In genomic region chr5:39462211-39462610, GRCh38 we compare ENCODE assay signal across 32 cellular contexts. TPM values are rescaled to one million over a fixed set of nuclear protein-coding genes. Genes with fewer than 3 reads are reported as not detected.
"Had no signal": no experiment of that assay in that cellular context is flagged by ENCODE, and none has a peak within 500 bp of the region (broad histone marks: within the 10 kb centered on the region; RNA-seq: fewer than 3 reads in every experiment).

No MANE protein-coding gene starts in this region.

- H3K27ac Mint-ChIP-seq: activated B cell treated with CpG ODN at 0.5 μM for 24 hours; activated CD8-positive, alpha-beta T cell treated with anti-CD3 and anti-CD28 coated beads for 36 hours; activated naive CD4-positive, alpha-beta T cell treated with anti-CD3 and anti-CD28 coated beads for 36 hours; activated naive CD4-positive, alpha-beta T cell treated with anti-CD3 and anti-CD28 coated beads, Interleukin-2, amount 50 U/mL, for 24 hours; activated naive CD8-positive, alpha-beta T cell treated with anti-CD3 and anti-CD28 coated beads for 36 hours; activated naive CD8-positive, alpha-beta T cell treated with anti-CD3 and anti-CD28 coated beads, Interleukin-2, amount 50 U/mL, for 24 hours; activated T-helper 17 cell treated with anti-CD3 and anti-CD28 coated beads, Interleukin-2, amount 50 U/mL, for 72 hours had no signal

- H3K9me3 ChIP-seq: adrenal gland, body of pancreas, esophagus squamous epithelium had no signal

- DNase-seq: activated B cell treated with CpG ODN at 0.5 μM for 24 hours; activated CD4-positive, alpha-beta T cell treated with anti-CD3 and anti-CD28 coated beads for 48 hours; activated CD4-positive, alpha-beta T cell treated with anti-CD3 and anti-CD28 coated beads, Interleukin-2, amount 50 U/mL, for 1 hour; activated CD4-positive, alpha-beta T cell treated with anti-CD3 and anti-CD28 coated beads, Interleukin-2, amount 50 U/mL, for 48 hours; activated CD8-positive, alpha-beta memory T cell treated with anti-CD3 and anti-CD28 coated beads for 24 hours; activated CD8-positive, alpha-beta T cell treated with anti-CD3 and anti-CD28 coated beads for 36 hours; activated effector memory CD4-positive, alpha-beta T cell treated with Interleukin-2 at 50 U/mL for 16 hours; activated gamma-delta T cell treated with Interleukin-2 at 50 U/mL for 16 hours; activated naive CD4-positive, alpha-beta T cell treated with anti-CD3 and anti-CD28 coated beads for 36 hours; activated naive CD8-positive, alpha-beta T cell treated with anti-CD3 and anti-CD28 coated beads for 36 hours; activated naive CD8-positive, alpha-beta T cell treated with anti-CD3 and anti-CD28 coated beads, Interleukin-2, amount 50 U/mL, for 24 hours; activated T-cell treated with anti-CD3 and anti-CD28 coated beads, Interleukin-2, amount 50 U/mL, for 4 hours; adrenal gland; amygdala; aorta; body of pancreas; caudate nucleus; cortex of kidney; effector CD8-positive, alpha-beta T cell; esophagus squamous epithelium; head of caudate nucleus; T-helper 2 cell; WERI-Rb-1 had no signal

- H3K4me3 Mint-ChIP-seq: activated B cell treated with CpG ODN at 0.5 μM for 24 hours; activated CD8-positive, alpha-beta T cell treated with anti-CD3 and anti-CD28 coated beads for 36 hours; activated naive CD4-positive, alpha-beta T cell treated with anti-CD3 and anti-CD28 coated beads for 36 hours; activated naive CD4-positive, alpha-beta T cell treated with anti-CD3 and anti-CD28 coated beads, Interleukin-2, amount 50 U/mL, for 24 hours; activated naive CD8-positive, alpha-beta T cell treated with anti-CD3 and anti-CD28 coated beads for 36 hours; activated naive CD8-positive, alpha-beta T cell treated with anti-CD3 and anti-CD28 coated beads, Interleukin-2, amount 50 U/mL, for 24 hours; activated T-cell treated with anti-CD3 and anti-CD28 coated beads, Interleukin-2, amount 50 U/mL, for 4 hours; activated T-helper 17 cell treated with anti-CD3 and anti-CD28 coated beads, Interleukin-2, amount 50 U/mL, for 72 hours had no signal

- H3K36me3 ChIP-seq: adrenal gland, esophagus squamous epithelium, WERI-Rb-1 had no signal

- H3K9me3 Mint-ChIP-seq: activated B cell treated with CpG ODN at 0.5 μM for 24 hours; activated CD8-positive, alpha-beta T cell treated with anti-CD3 and anti-CD28 coated beads for 36 hours; activated naive CD4-positive, alpha-beta T cell treated with anti-CD3 and anti-CD28 coated beads for 36 hours; activated naive CD4-positive, alpha-beta T cell treated with anti-CD3 and anti-CD28 coated beads, Interleukin-2, amount 50 U/mL, for 24 hours; activated naive CD8-positive, alpha-beta T cell treated with anti-CD3 and anti-CD28 coated beads for 36 hours; activated T-cell treated with anti-CD3 and anti-CD28 coated beads, Interleukin-2, amount 50 U/mL, for 4 hours; activated T-helper 17 cell treated with anti-CD3 and anti-CD28 coated beads, Interleukin-2, amount 50 U/mL, for 72 hours had no signal

- H3K27me3 ChIP-seq: adrenal gland, body of pancreas, esophagus squamous epithelium had no signal

- FAIRE-seq: colon, endometrium, endothelial cell of umbilical vein, frontal cortex had no signal

- H3K36me3 Mint-ChIP-seq: activated naive CD4-positive, alpha-beta T cell treated with anti-CD3 and anti-CD28 coated beads, Interleukin-2, amount 50 U/mL, for 24 hours; activated naive CD8-positive, alpha-beta T cell treated with anti-CD3 and anti-CD28 coated beads for 36 hours had no signal

- H3K4me1 ChIP-seq: body of pancreas, esophagus squamous epithelium had no signal

- ATAC-seq: activated CD4-positive, CD25-positive, alpha-beta regulatory T cell treated with anti-CD3 and anti-CD28 coated beads, Interleukin-2, amount 50 U/mL, for 24 hours; activated CD8-positive, alpha-beta T cell treated with anti-CD3 and anti-CD28 coated beads for 36 hours; activated naive CD8-positive, alpha-beta T cell treated with anti-CD3 and anti-CD28 coated beads, Interleukin-2, amount 50 U/mL, for 24 hours; activated T-cell treated with anti-CD3 and anti-CD28 coated beads, Interleukin-2, amount 50 U/mL, for 4 hours; activated T-helper 17 cell treated with anti-CD3 and anti-CD28 coated beads, Interleukin-2, amount 50 U/mL, for 72 hours; body of pancreas had no signal

- H3K27ac ChIP-seq: body of pancreas, epithelial cell of prostate, esophagus squamous epithelium, WERI-Rb-1 had no signal

- H3K4me3 ChIP-seq: adrenal gland, body of pancreas, esophagus squamous epithelium had no signal

- H3K4me1 Mint-ChIP-seq: activated naive CD4-positive, alpha-beta T cell treated with anti-CD3 and anti-CD28 coated beads, Interleukin-2, amount 50 U/mL, for 24 hours; activated T-helper 17 cell treated with anti-CD3 and anti-CD28 coated beads, Interleukin-2, amount 50 U/mL, for 72 hours had no signal

RNA-seq across cellular contexts. Expression of gene DAB2, which starts 37.4 kb away (rescaled TPM):
- total RNA-seq: activated B cell treated with CpG ODN at 0.5 μM for 24 hours; activated naive CD4-positive, alpha-beta T cell treated with anti-CD3 and anti-CD28 coated beads for 36 hours; T-helper 1 cell treated with Interleukin-12 subunit alpha and Interleukin-12 subunit beta and Interleukin-4 antibody, amounts not matched to agents 30 ng/mL and 1 ng/mL, for 36 hours had no signal
